Comparison of ENCODE assay signal across 24 cellular contexts in the genomic region with DNA sequence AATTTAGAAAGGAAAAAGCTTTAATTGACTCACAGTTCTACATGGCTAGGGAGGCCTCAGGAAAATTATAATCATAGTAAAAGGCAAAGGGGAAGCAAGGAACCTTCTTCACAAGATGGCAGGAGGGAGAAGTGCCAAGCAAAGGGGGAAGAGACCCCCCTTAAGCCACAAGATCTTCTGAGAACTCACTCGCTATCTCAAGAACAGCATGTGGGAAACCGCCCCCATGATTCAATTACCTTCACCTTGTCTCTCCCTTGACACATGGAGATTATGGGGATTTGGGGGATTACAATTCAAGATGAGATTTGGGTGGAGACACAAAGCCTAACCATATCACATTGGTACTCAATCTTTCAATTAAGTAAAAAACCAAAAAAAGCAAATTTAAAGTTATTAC.
DNase-seq lines count a peak whose midpoint lies in the region; FAIRE-seq and TF ChIP-seq lines count a peak whose summit lies in the region.
"Had no signal": no experiment of that assay in that cellular context is flagged by ENCODE, and none has a peak within 500 bp of the region (broad histone marks: within the 10 kb centered on the region; RNA-seq: fewer than 3 reads in every experiment).

No MANE protein-coding gene starts in this region.

- H3K27ac Mint-ChIP-seq in type B pancreatic cell, result no peak overlapping the region
- no peak overlapping the region for H3K27ac Mint-ChIP-seq in activated naive CD4-positive, alpha-beta T cell treated with anti-CD3 and anti-CD28 coated beads for 36 hours
- H3K27ac Mint-ChIP-seq: CD14-positive monocyte; CD4-positive, alpha-beta T cell; CD8-positive, alpha-beta memory T cell; HFFc6 had no signal

- H3K9ac ChIP-seq in mesendoderm (ENCODE audit: low read length), result no peak overlapping the region
- H3K9ac ChIP-seq: BLaER1 treated with 17β-estradiol and CSF1 and Interleukin-3, amounts not matched to agents 10 nM and 100 nM had no signal

- H3K27ac ChIP-seq in mesendoderm (ENCODE audit: low read depth, low read length), result no peak overlapping the region
- H3K27ac ChIP-seq: A549; BLaER1 treated with 17β-estradiol and CSF1 and Interleukin-3, amounts not matched to agents 10 nM and 100 nM had no signal

- no peak overlapping the region for H3K23ac ChIP-seq in mesendoderm (ENCODE audit: low read length)

- peak; percentile 63 for FAIRE-seq in D721Med (lab: Jason Lieb, UNC)
- FAIRE-seq: A549, G401.6, GM12892, H54 had no signal

- TF ChIP-seq CTCF in D721Med (IDR thresholded peaks at IDR 0.05; ENCODE audit: insufficient read depth, missing control alignments) (no peak), type B pancreatic cell (conservative IDR thresholded peaks at IDR 0.05) (no peak)

- no peaks in the 10 kb centered on the region for H3K27me3 Mint-ChIP-seq in type B pancreatic cell
- no peaks in the 10 kb centered on the region for H3K27me3 Mint-ChIP-seq in activated naive CD4-positive, alpha-beta T cell treated with anti-CD3 and anti-CD28 coated beads for 36 hours (ENCODE audit: low read depth)
- H3K27me3 Mint-ChIP-seq: CD4-positive, alpha-beta T cell; CD8-positive, alpha-beta memory T cell had no signal

- H2BK15ac ChIP-seq in mesendoderm (replicated peaks; ENCODE audit: low read depth), result no peak overlapping the region

- peaks cover 4% of the 10 kb centered on the region for H3K9me3 Mint-ChIP-seq in type B pancreatic cell
- peaks cover under 1% of the 10 kb centered on the region for H3K9me3 Mint-ChIP-seq in activated naive CD4-positive, alpha-beta T cell treated with anti-CD3 and anti-CD28 coated beads for 36 hours

- no peaks in the 10 kb centered on the region for H3K4me1 ChIP-seq in mesendoderm (ENCODE audit: control insufficient read depth, low read depth, low read length)
- H3K4me1 ChIP-seq: A549; BE2C; BLaER1 treated with 17β-estradiol and CSF1 and Interleukin-3, amounts not matched to agents 10 nM and 100 nM; HAP-1 had no signal

- no peak overlapping the region for H3K4me3 Mint-ChIP-seq in type B pancreatic cell
- no peak overlapping the region for H3K4me3 Mint-ChIP-seq in activated naive CD4-positive, alpha-beta T cell treated with anti-CD3 and anti-CD28 coated beads for 36 hours
- H3K4me3 Mint-ChIP-seq: CD14-positive monocyte; CD4-positive, alpha-beta T cell; CD8-positive, alpha-beta memory T cell; HFFc6 had no signal

- H3K18ac ChIP-seq in mesendoderm (ENCODE audit: low read length), result no peak overlapping the region

- no peak overlapping the region for H2BK120ac ChIP-seq in mesendoderm (ENCODE audit: low read depth, low read length)

- no peak overlapping the region for H3K56ac ChIP-seq in mesendoderm (ENCODE audit: low read length)

- H4K5ac ChIP-seq in mesendoderm (ENCODE audit: low read length), result no peak overlapping the region

- H3K79me1 ChIP-seq in mesendoderm (ENCODE audit: low read length), result no peaks in the 10 kb centered on the region

- CTCF ChIA-PET in activated naive CD4-positive, alpha-beta T cell treated with anti-CD3 and anti-CD28 coated beads for 36 hours (lab: Charles Lee), result no interaction called here

- no peaks in the 10 kb centered on the region for H3K4me1 Mint-ChIP-seq in type B pancreatic cell (ENCODE audit: unreplicated experiment)
- H3K4me1 Mint-ChIP-seq in activated naive CD4-positive, alpha-beta T cell treated with anti-CD3 and anti-CD28 coated beads for 36 hours (ENCODE audit: low read depth), result no peaks in the 10 kb centered on the region
- H3K4me1 Mint-ChIP-seq: CD14-positive monocyte; CD8-positive, alpha-beta memory T cell had no signal

- H2BK5ac ChIP-seq in mesendoderm (ENCODE audit: low read length), result no peak overlapping the region

- H2AK5ac ChIP-seq in mesendoderm (ENCODE audit: low read length), result no peak overlapping the region

- H3K4ac ChIP-seq in mesendoderm (ENCODE audit: low read depth, low read length), result no peak overlapping the region

- WGBS in mesendoderm (ENCODE audit: extremely low coverage, insufficient coverage, low lambda C conversion rate), result no CpG with 5 or more reads among the region's 2 CpGs

- no peaks in the 10 kb centered on the region for H3K36me3 Mint-ChIP-seq in type B pancreatic cell
- no peaks in the 10 kb centered on the region for H3K36me3 Mint-ChIP-seq in activated naive CD4-positive, alpha-beta T cell treated with anti-CD3 and anti-CD28 coated beads for 36 hours (ENCODE audit: low read depth)
- H3K36me3 Mint-ChIP-seq: CD14-positive monocyte; CD8-positive, alpha-beta memory T cell had no signal

- no peak overlapping the region for H4K8ac ChIP-seq in mesendoderm (ENCODE audit: low read depth, low read length)

- intact Hi-C loops in activated naive CD4-positive, alpha-beta T cell treated with anti-CD3 and anti-CD28 coated beads for 36 hours (cut with micrococcal nuclease), result no loop called here

- H3K79me2 ChIP-seq in mesendoderm (ENCODE audit: control insufficient read depth, insufficient read depth, low read length), result no peaks in the 10 kb centered on the region

- no peak overlapping the region for H3K4me2 ChIP-seq in mesendoderm (ENCODE audit: low read length)
- H3K4me2 ChIP-seq: A549; BLaER1 treated with 17β-estradiol and CSF1 and Interleukin-3, amounts not matched to agents 10 nM and 100 nM had no signal

- no peaks in the 10 kb centered on the region for H3K27me3 ChIP-seq in mesendoderm (ENCODE audit: insufficient read depth, low read length, poor library complexity)
- H3K27me3 ChIP-seq: BE2C; BLaER1 treated with 17β-estradiol and CSF1 and Interleukin-3, amounts not matched to agents 10 nM and 100 nM had no signal

- H3K36me3 ChIP-seq in mesendoderm (ENCODE audit: control insufficient read depth, insufficient read depth, low read length), result no peaks in the 10 kb centered on the region
- H3K36me3 ChIP-seq: BE2C; BLaER1 treated with 17β-estradiol and CSF1 and Interleukin-3, amounts not matched to agents 10 nM and 100 nM; HAP-1 had no signal

- DNase-seq in D721Med (ENCODE audit: insufficient read length, low spot score), result no peak
- DNase-seq in NCI-H524 treated with DMSO at 0.1 percent for 48 hours (lab: John Stamatoyannopoulos, UW), result peak; percentile 14
- DNase-seq in OCI-M1 (lab: John Stamatoyannopoulos, UW), result peak; percentile 13
- peak; percentile 36 for DNase-seq in mesendoderm
- no peak for DNase-seq in type B pancreatic cell (ENCODE audit: extremely low spot score, unreplicated experiment)
- no peak for DNase-seq in activated naive CD4-positive, alpha-beta T cell treated with anti-CD3 and anti-CD28 coated beads for 36 hours
- no peak for DNase-seq in NOMO-1 (lab: John Stamatoyannopoulos, UW; ENCODE audit: unreplicated experiment in 2 of 2)
- DNase-seq: 8988T; ACHN; AML-193; BE2C; CD4-positive, alpha-beta T cell; CD8-positive, alpha-beta memory T cell; DMS153; DND-41; GOT3; HFFc6 had no signal

- H3K4me3 ChIP-seq in mesendoderm (ENCODE audit: low read length), result no peak overlapping the region
- H3K4me3 ChIP-seq: A549; BLaER1 treated with 17β-estradiol and CSF1 and Interleukin-3, amounts not matched to agents 10 nM and 100 nM; HAP-1 had no signal

Comparison
In these comparisons a context has a peak if more than half of its experiments do, and no peak if none do; other contexts are left out.
1. DNase-seq: peak in NCI-H524 treated with DMSO at 0.1 percent for 48 hours (single experiment), OCI-M1 (single experiment) and mesendoderm (single experiment); none in D721Med (single experiment), type B pancreatic cell (single experiment), activated naive CD4-positive, alpha-beta T cell treated with anti-CD3 and anti-CD28 coated beads for 36 hours (single experiment) and NOMO-1 (0 of 2).